ENCODE assay signal across 8 cellular contexts in the genomic region with DNA sequence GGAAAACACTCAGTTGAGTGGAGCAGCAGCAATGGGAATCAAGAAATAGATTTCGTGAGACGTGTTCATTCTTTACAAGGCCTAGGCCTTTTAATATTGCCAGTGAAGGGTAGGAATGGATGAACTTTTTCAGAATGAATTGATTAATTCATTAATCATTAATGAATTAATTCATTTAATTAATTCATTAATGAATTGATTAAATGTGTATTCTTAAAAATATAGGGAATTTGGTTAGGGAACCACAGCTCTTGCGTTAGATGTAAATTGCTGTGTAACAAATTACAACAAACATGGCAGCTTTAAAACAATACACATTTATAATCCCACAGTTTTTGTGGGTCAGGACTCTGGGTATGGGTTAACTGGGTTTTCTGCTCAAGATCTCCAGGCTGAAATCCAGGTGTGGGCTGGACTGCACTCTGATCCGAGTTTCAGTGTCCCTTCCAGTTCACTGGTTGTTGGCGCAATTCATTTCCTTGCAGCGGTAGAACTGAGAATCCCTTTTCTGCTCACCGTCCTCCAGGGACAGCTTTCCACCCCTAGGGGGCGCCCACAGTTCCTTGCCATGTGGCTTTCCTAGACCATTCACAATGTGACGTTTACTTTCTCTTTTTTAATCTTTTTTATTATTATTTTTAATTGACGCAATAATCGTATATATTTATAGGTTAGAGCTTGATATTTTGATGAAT. TPM values are rescaled to one million over a fixed set of nuclear protein-coding genes. Genes with fewer than 3 reads are reported as not detected.
DNase-seq lines count a peak whose midpoint lies in the region; ATAC-seq and TF ChIP-seq lines count a peak whose summit lies in the region.

No MANE protein-coding gene starts in this region.

- intact Hi-C loops in natural killer cell (cut with micrococcal nuclease), result no loop called here

- H3K9me3 Mint-ChIP-seq in natural killer cell, result no peaks in the 10 kb centered on the region

- H3K27me3 Mint-ChIP-seq in natural killer cell (ENCODE audit: low read depth in 2 of 2), result peaks cover 0 to 9% of the 10 kb centered on the region in 2 donors

- ATAC-seq in GM18505 (IDR thresholded peaks at IDR 0.05; ENCODE audit: unreplicated experiment) (peak; percentile 87), HG02981 (IDR thresholded peaks at IDR 0.05; ENCODE audit: unreplicated experiment) (peak; percentile 82), natural killer cell (peak; percentile 70 to 83 (median 75))

- H3K4me3 ChIP-seq in epithelial cell of proximal tubule (ENCODE audit: low read depth, low read length), result no peak overlapping the region

- no peak overlapping the region for H3K27ac Mint-ChIP-seq in natural killer cell

- H3K4me3 Mint-ChIP-seq in natural killer cell, result no peak overlapping the region

- H3K36me3 Mint-ChIP-seq in natural killer cell, result no peaks in the 10 kb centered on the region

- no peak for TF ChIP-seq POLR2A in GM18505 (IDR thresholded peaks at IDR 0.05; ENCODE audit: borderline replicate concordance, extremely low read depth, insufficient read depth, insufficient read length)

- DNase-seq in AG08396 (ENCODE audit: low spot score) (peak; percentile 68), NCI-H69 (lab: John Stamatoyannopoulos, UW) (peak; percentile 36), epithelial cell of proximal tubule (ENCODE audit: low read depth) (peak; percentile 41), natural killer cell (peak; percentile 57)
- peak; percentile 88 for DNase-seq in activated CD8-positive, alpha-beta memory T cell treated with anti-CD3 and anti-CD28 coated beads for 24 hours
- peak; percentile 64 for DNase-seq in stimulated activated naive CD4-positive, alpha-beta T cell treated with Interleukin-2 at 50 U/mL for 16 hours (lab: John Stamatoyannopoulos, UW)

- peak; percentile 99 for TF ChIP-seq CTCF in epithelial cell of proximal tubule (conservative IDR thresholded peaks at IDR 0.05; ENCODE audit: low read depth, low read length)
- TF ChIP-seq CTCF in natural killer cell (IDR thresholded peaks at IDR 0.05), result peak; percentile 97

- H3K4me1 Mint-ChIP-seq in natural killer cell, result peaks cover 0 to 4% of the 10 kb centered on the region in 2 donors

RNA-seq across cellular contexts. Expression of a gene that starts 32.8 kb away (rescaled TPM):
- under 0.01 and 0.65 TPM in 2 replicates for total RNA-seq in epithelial cell of proximal tubule
- 1 to 10 TPM in 1 of 3 donors, under 1 TPM in 2; 0.31 to 1.2 (median 0.68) TPM for total RNA-seq in natural killer cell

Comparison
In these comparisons a context has a peak if more than half of its experiments do, and no peak if none do; other contexts are left out.
1. DNase-seq: peak in every context shown above with its lines; median percentile 88 in activated CD8-positive, alpha-beta memory T cell treated with anti-CD3 and anti-CD28 coated beads for 24 hours; 68 in AG08396; 64 in stimulated activated naive CD4-positive, alpha-beta T cell treated with Interleukin-2 at 50 U/mL for 16 hours; 57 in natural killer cell; 41 in epithelial cell of proximal tubule; 36 in NCI-H69.